In the genomic region with DNA sequence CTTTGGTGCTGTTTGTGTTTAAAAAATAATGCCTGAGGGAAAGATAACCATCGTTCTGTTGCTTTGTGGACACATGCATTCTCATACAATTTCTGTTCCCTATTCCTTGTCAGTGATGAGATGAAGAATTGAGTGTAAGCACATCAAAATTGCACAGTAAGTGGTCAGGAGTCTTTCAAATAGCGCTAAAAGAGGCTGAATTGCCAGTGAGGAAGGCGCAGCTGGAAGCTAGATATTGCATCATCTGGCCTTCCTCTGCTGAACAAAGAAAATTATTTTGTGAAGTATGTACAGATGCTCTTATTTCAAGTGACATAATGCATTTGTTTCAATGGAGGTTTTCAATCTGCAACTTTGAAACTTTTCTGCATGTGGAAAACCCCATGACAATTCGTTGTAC, we compare ENCODE assay signal across 11 cellular contexts.
A peak's percentile ranks its signal among the peaks of the same experiment; 100 is the strongest.
DNase-seq lines count a peak whose midpoint lies in the region; ATAC-seq and TF ChIP-seq lines count a peak whose summit lies in the region.
"Had no signal": no experiment of that assay in that cellular context is flagged by ENCODE, and none has a peak within 500 bp of the region (broad histone marks: within the 10 kb centered on the region; RNA-seq: fewer than 3 reads in every experiment).

No MANE protein-coding gene starts in this region.

- TF ChIP-seq CTCF in natural killer cell (IDR thresholded peaks at IDR 0.05) = no peak

- WGBS in mesenchymal stem cell = 88% methylated on average over 3 of the region's 4 CpGs

- H3K9me3 ChIP-seq in BLaER1 treated with 17β-estradiol and CSF1 and Interleukin-3, amounts not matched to agents 10 nM and 100 nM (replicated peaks in 1 of 11) = peaks cover 0 to 5% (median 0%) of the 10 kb centered on the region in 11 experiments; a peak in 1 of 22 replicates
- no peaks in the 10 kb centered on the region for H3K9me3 ChIP-seq in mesenchymal stem cell (ENCODE audit: control insufficient read depth, low read length)

- DNase-seq in NCI-H146 treated with DMSO at 0.1 percent for 48 hours (lab: John Stamatoyannopoulos, UW; ENCODE audit: unreplicated experiment) (peak; percentile 47), caudate nucleus (lab: John Stamatoyannopoulos, UW) (peak in 1 of 61 donors; percentile 6), mesenchymal stem cell (no peak), T-helper 2 cell (no peak), natural killer cell (no peak)
- DNase-seq in stimulated activated naive B cell treated with anti-CD40 and anti-IgM and Interleukin-4, amounts not matched to agents 10 μg/mL and 1 μg/mL and 100 μg/mL, for 72 hours = no peak
- DNase-seq: activated T-cell treated with anti-CD3 and anti-CD28 coated beads, Interleukin-2, amount 50 U/mL, for 48 hours; COR-L47; naive B cell had no signal

- H3K4me3 Mint-ChIP-seq in natural killer cell = no peak overlapping the region
- H3K4me3 Mint-ChIP-seq in stimulated activated naive B cell treated with anti-CD40 and anti-IgM and Interleukin-4, amounts not matched to agents 10 μg/mL and 1 μg/mL and 100 μg/mL, for 72 hours = no peak overlapping the region
- H3K4me3 Mint-ChIP-seq: naive B cell had no signal

- H3K27ac Mint-ChIP-seq in natural killer cell = no peak overlapping the region
- H3K27ac Mint-ChIP-seq in stimulated activated naive B cell treated with anti-CD40 and anti-IgM and Interleukin-4, amounts not matched to agents 10 μg/mL and 1 μg/mL and 100 μg/mL, for 72 hours = no peak overlapping the region
- H3K27ac Mint-ChIP-seq: naive B cell had no signal

- H3K23ac ChIP-seq in mesenchymal stem cell (ENCODE audit: low read length in 2 of 2) = no peak overlapping the region

- no peaks in the 10 kb centered on the region for H3K79me1 ChIP-seq in mesenchymal stem cell (replicated peaks; ENCODE audit: low read length, poor library complexity, severe bottlenecking)

- no peak overlapping the region for H2BK120ac ChIP-seq in mesenchymal stem cell (ENCODE audit: low read depth, low read length)

- no peaks in the 10 kb centered on the region for H3K36me3 ChIP-seq in BLaER1 treated with 17β-estradiol and CSF1 and Interleukin-3, amounts not matched to agents 10 nM and 100 nM
- H3K36me3 ChIP-seq in mesenchymal stem cell (ENCODE audit: control insufficient read depth in 1 of 2, insufficient read depth in 2 of 2, low read depth in 1 of 2, low read length in 2 of 2) = no peaks in the 10 kb centered on the region

- no peaks in the 10 kb centered on the region for H3K27me3 ChIP-seq in BLaER1 treated with 17β-estradiol and CSF1 and Interleukin-3, amounts not matched to agents 10 nM and 100 nM
- no peaks in the 10 kb centered on the region for H3K27me3 ChIP-seq in mesenchymal stem cell (ENCODE audit: control insufficient read depth in 1 of 2, insufficient read depth in 1 of 2, low read length in 2 of 2)

- no peak overlapping the region for H2AFZ ChIP-seq in mesenchymal stem cell (ENCODE audit: low read depth, low read length)

- peak overlapping the region in 10 of 11 experiments; percentile 6 to 92 (median 58); a peak in 17 of 22 replicates for H3K4me2 ChIP-seq in BLaER1 treated with 17β-estradiol and CSF1 and Interleukin-3, amounts not matched to agents 10 nM and 100 nM
- H3K4me2 ChIP-seq in mesenchymal stem cell (ENCODE audit: low read length, poor library complexity, severe bottlenecking) = no peak overlapping the region

- H3K4me3 ChIP-seq in BLaER1 treated with 17β-estradiol and CSF1 and Interleukin-3, amounts not matched to agents 10 nM and 100 nM = no peak overlapping the region
- H3K4me3 ChIP-seq in mesenchymal stem cell (ENCODE audit: insufficient read depth in 1 of 2, low read depth in 1 of 2, low read length in 2 of 2) = no peak overlapping the region

- H3K4me1 ChIP-seq in BLaER1 treated with 17β-estradiol and CSF1 and Interleukin-3, amounts not matched to agents 10 nM and 100 nM = peaks cover 0 to 97% (median 27%) of the 10 kb centered on the region in 10 experiments; a peak in 15 of 20 replicates
- H3K4me1 ChIP-seq in mesenchymal stem cell (ENCODE audit: control insufficient read depth, insufficient read depth, low read depth, low read length) = peaks cover 5% of the 10 kb centered on the region

- no peak overlapping the region for H4K91ac ChIP-seq in mesenchymal stem cell (ENCODE audit: low read length)

- no peaks in the 10 kb centered on the region for H4K20me1 ChIP-seq in BLaER1 treated with 17β-estradiol and CSF1 and Interleukin-3, amounts not matched to agents 10 nM and 100 nM

- H3K9me3 Mint-ChIP-seq in natural killer cell = no peaks in the 10 kb centered on the region
- H3K9me3 Mint-ChIP-seq in stimulated activated naive B cell treated with anti-CD40 and anti-IgM and Interleukin-4, amounts not matched to agents 10 μg/mL and 1 μg/mL and 100 μg/mL, for 72 hours = peaks cover 0 to 1% of the 10 kb centered on the region in 2 donors
- H3K9me3 Mint-ChIP-seq: naive B cell had no signal

- H3K9ac ChIP-seq in BLaER1 treated with 17β-estradiol and CSF1 and Interleukin-3, amounts not matched to agents 10 nM and 100 nM = peak overlapping the region in 4 of 11 experiments; percentile 43 to 83 (median 76); a peak in 6 of 22 replicates
- H3K9ac ChIP-seq in mesenchymal stem cell (ENCODE audit: low read length) = peak overlapping the region; percentile 70

- H3K27ac ChIP-seq in BLaER1 treated with 17β-estradiol and CSF1 and Interleukin-3, amounts not matched to agents 10 nM and 100 nM = peak overlapping the region in 6 of 11 experiments; percentile 13 to 93 (median 76); a peak in 10 of 22 replicates
- H3K27ac ChIP-seq in caudate nucleus (ENCODE audit: low read depth, low read length) (peak overlapping the region; percentile 3), mesenchymal stem cell (ENCODE audit: low read length, poor library complexity, severe bottlenecking) (peak overlapping the region; percentile 40)

- no peaks in the 10 kb centered on the region for H3K36me3 Mint-ChIP-seq in natural killer cell
- H3K36me3 Mint-ChIP-seq in stimulated activated naive B cell treated with anti-CD40 and anti-IgM and Interleukin-4, amounts not matched to agents 10 μg/mL and 1 μg/mL and 100 μg/mL, for 72 hours = no peaks in the 10 kb centered on the region
- H3K36me3 Mint-ChIP-seq: naive B cell had no signal

- intact Hi-C loops in natural killer cell (cut with micrococcal nuclease) = no loop called here

- H3K4me1 Mint-ChIP-seq in natural killer cell = peaks cover 13% of the 10 kb centered on the region in 2 donors
- peaks cover 9 to 18% of the 10 kb centered on the region in 2 donors for H3K4me1 Mint-ChIP-seq in stimulated activated naive B cell treated with anti-CD40 and anti-IgM and Interleukin-4, amounts not matched to agents 10 μg/mL and 1 μg/mL and 100 μg/mL, for 72 hours

- H3K4ac ChIP-seq in mesenchymal stem cell (ENCODE audit: low read depth in 1 of 2, low read length in 2 of 2) = no peak overlapping the region

- no peaks in the 10 kb centered on the region for H3K27me3 Mint-ChIP-seq in natural killer cell (ENCODE audit: low read depth in 2 of 2)
- H3K27me3 Mint-ChIP-seq in stimulated activated naive B cell treated with anti-CD40 and anti-IgM and Interleukin-4, amounts not matched to agents 10 μg/mL and 1 μg/mL and 100 μg/mL, for 72 hours = peaks cover 35 to 38% of the 10 kb centered on the region in 2 donors

- H3K14ac ChIP-seq in mesenchymal stem cell (ENCODE audit: low read length in 2 of 2) = no peak overlapping the region

- peak overlapping the region in 1 of 2 experiments; percentile 18 for H2BK12ac ChIP-seq in mesenchymal stem cell (ENCODE audit: low read length in 2 of 2)

- no peak overlapping the region for H2BK15ac ChIP-seq in mesenchymal stem cell (ENCODE audit: low read depth, poor library complexity, severe bottlenecking)

- no peak overlapping the region for H4K8ac ChIP-seq in mesenchymal stem cell (ENCODE audit: low read length)

- H3K18ac ChIP-seq in mesenchymal stem cell (ENCODE audit: low read depth in 1 of 2, low read length in 2 of 2) = no peak overlapping the region

- no peak overlapping the region for H2AK5ac ChIP-seq in mesenchymal stem cell (ENCODE audit: low read length, severe bottlenecking)

- ATAC-seq in HG02870 (IDR thresholded peaks at IDR 0.05; ENCODE audit: unreplicated experiment) (no peak), natural killer cell (no peak)
- no peak for ATAC-seq in stimulated activated naive B cell treated with anti-CD40 and anti-IgM and Interleukin-4, amounts not matched to agents 10 μg/mL and 1 μg/mL and 100 μg/mL, for 72 hours (replicated peaks)

- no peak overlapping the region for H2BK5ac ChIP-seq in mesenchymal stem cell (ENCODE audit: low read depth, low read length, poor library complexity, severe bottlenecking)

Comparison
In these comparisons a context has a peak if more than half of its experiments do, and no peak if none do; other contexts are left out.
1. H3K27ac ChIP-seq: peak in every context shown above with its lines; median percentile 76 in BLaER1 treated with 17β-estradiol and CSF1 and Interleukin-3, amounts not matched to agents 10 nM and 100 nM; 40 in mesenchymal stem cell; 3 in caudate nucleus.